8 cellular contexts compared by ENCODE assay signal in the genomic region with DNA sequence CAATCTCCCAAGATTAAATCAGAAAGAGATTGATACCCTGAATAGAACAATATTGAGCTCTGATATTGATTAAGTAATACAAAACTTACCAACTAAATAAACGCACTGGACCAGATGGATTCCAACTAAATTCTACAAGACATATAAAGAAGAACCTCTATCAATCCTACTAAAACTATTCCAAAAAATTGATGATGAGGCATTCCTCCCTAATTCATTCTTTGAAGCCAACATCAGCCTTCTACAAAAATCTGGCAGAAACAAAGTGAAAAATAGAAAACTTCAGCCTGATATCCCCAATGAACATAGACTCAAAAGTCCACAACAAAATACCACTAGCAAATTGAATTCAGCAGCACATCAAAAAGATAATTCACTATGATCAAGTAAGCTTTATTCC.
"Had no signal": no experiment of that assay in that cellular context is flagged by ENCODE, and none has a peak within 500 bp of the region (broad histone marks: within the 10 kb centered on the region; RNA-seq: fewer than 3 reads in every experiment).

No MANE protein-coding gene starts in this region.

- H3K9ac ChIP-seq: GM23248 had no signal

- ATAC-seq: HCT116 had no signal

- H3K9me3 ChIP-seq: HAP-1 had no signal

- H3K36me3 ChIP-seq: HAP-1 had no signal

- H3K27ac ChIP-seq: GM23248, HL-60 had no signal

- H2AFZ ChIP-seq: GM23248 had no signal

- DNase-seq: GM23248, GOT3, H7, HFFc6, KG1 had no signal

- H3K4me3 ChIP-seq: GM23248, HAP-1 had no signal
